8 cellular contexts compared by ENCODE assay signal in genomic region chr1:236524892-236525179, GRCh38. TPM values are rescaled to one million over a fixed set of nuclear protein-coding genes. Genes with fewer than 3 reads are reported as not detected.
DNase-seq lines count a peak whose midpoint lies in the region; ATAC-seq and TF ChIP-seq lines count a peak whose summit lies in the region.

No MANE protein-coding gene starts in this region.

- CTCF ChIA-PET in naive thymus-derived CD4-positive, alpha-beta T cell (lab: Charles Lee): no interaction called here

- H3K9ac ChIP-seq in DND-41 (ENCODE audit: low read depth, low read length) (peak overlapping the region; percentile 70), HUES48 (ENCODE audit: low read depth, low read length) (no peak overlapping the region)

- intact Hi-C loops in naive thymus-derived CD4-positive, alpha-beta T cell (cut with micrococcal nuclease): loop anchor here (1.0 to 5.0 kb wide), 12 partner anchors 9 to 1021 kb away; partner anchors contain the start of genes HEATR1 (in 2 of the 2), MTR (in 2 of the 2), B3GALNT2 (in 1 of the 2) and EDARADD (in 1 of the 2)

- TF ChIP-seq CTCF in DND-41 (IDR thresholded peaks at IDR 0.05; ENCODE audit: borderline replicate concordance, extremely low read depth, low read length, poor library complexity, severe bottlenecking) (no peak), brain microvascular endothelial cell (IDR thresholded peaks at IDR 0.05; ENCODE audit: low read depth, low read length, missing control alignments) (no peak)

- H3K36me3 Mint-ChIP-seq in naive thymus-derived CD4-positive, alpha-beta T cell: peaks cover 5 to 29% (median 18%) of the 10 kb centered on the region in 5 donors

- peak overlapping the region; percentile 97 to 99 (median 98) for H3K27ac Mint-ChIP-seq in naive thymus-derived CD4-positive, alpha-beta T cell

- H3K4me1 ChIP-seq in DND-41 (ENCODE audit: insufficient read depth, low read length) (peaks cover 21% of the 10 kb centered on the region), HUES48 (ENCODE audit: control insufficient read depth, insufficient read depth, low read length) (peaks cover 4% of the 10 kb centered on the region; the same call in 1 of the 2 replicates)
- peaks cover 4 to 5% of the 10 kb centered on the region in 2 donors for H3K4me1 ChIP-seq in naive thymus-derived CD4-positive, alpha-beta T cell (ENCODE audit: control insufficient read depth in 2 of 2, insufficient read depth in 2 of 2, low read length in 2 of 2)

- POLR2A ChIA-PET in naive thymus-derived CD4-positive, alpha-beta T cell (lab: Charles Lee): interaction anchor here (0.9 to 2.3 kb wide), 4 partner anchors 9 to 247 kb away, joined by 3 to 8 read pairs (median 4); no protein-coding TSS in a partner anchor

- peak overlapping the region; percentile 64 for H3K4me2 ChIP-seq in DND-41 (ENCODE audit: insufficient read depth, low read length)

- peaks cover 9% of the 10 kb centered on the region for H3K79me2 ChIP-seq in DND-41 (ENCODE audit: insufficient read depth, low read length)

- H3K4me3 ChIP-seq in DND-41 (ENCODE audit: low read depth in 1 of 2, low read length in 2 of 2) (peak overlapping the region; percentile 66 to 69), HUES48 (ENCODE audit: low read depth, low read length) (peak overlapping the region; percentile 89), brain microvascular endothelial cell (ENCODE audit: low read depth, low read length) (peak overlapping the region; percentile 98)
- H3K4me3 ChIP-seq in naive thymus-derived CD4-positive, alpha-beta T cell (ENCODE audit: low read length): peak overlapping the region; percentile 70

- no peaks in the 10 kb centered on the region for H4K20me1 ChIP-seq in DND-41 (ENCODE audit: insufficient read depth, low read length)

- ATAC-seq in DND-41 (ENCODE audit: insufficient read depth, low read depth): peak; percentile 9; the same call in 2 of the 3 replicates
- peak; percentile 3 for ATAC-seq in naive thymus-derived CD4-positive, alpha-beta T cell
- no peak for ATAC-seq in HG03135 (IDR thresholded peaks at IDR 0.05; ENCODE audit: unreplicated experiment)

- peaks cover 0 to 3% (median 0%) of the 10 kb centered on the region in 5 donors for H3K27me3 Mint-ChIP-seq in naive thymus-derived CD4-positive, alpha-beta T cell

- peaks cover 0 to 3% (median 0%) of the 10 kb centered on the region in 11 donors for H3K9me3 Mint-ChIP-seq in naive thymus-derived CD4-positive, alpha-beta T cell

- H2AFZ ChIP-seq in DND-41 (ENCODE audit: low read depth, low read length): peak overlapping the region; percentile 89

- H3K9me3 ChIP-seq in DND-41 (ENCODE audit: insufficient read depth, low read length, severe bottlenecking) (no peaks in the 10 kb centered on the region), HUES48 (ENCODE audit: control insufficient read depth, insufficient read depth, low read length) (no peaks in the 10 kb centered on the region)
- no peaks in the 10 kb centered on the region for H3K9me3 ChIP-seq in naive thymus-derived CD4-positive, alpha-beta T cell (ENCODE audit: control insufficient read depth in 2 of 3, low read length in 3 of 3)

- no peak for DNase-seq in DND-41
- no peak for DNase-seq in brain microvascular endothelial cell
- no peak for DNase-seq in naive thymus-derived CD4-positive, alpha-beta T cell
- DNase-seq in HPDE6-E6E7 (ENCODE audit: extremely low spot score): no peak
- no peak for DNase-seq in NCI-H146 treated with DMSO at 0.1 percent for 48 hours (lab: John Stamatoyannopoulos, UW; ENCODE audit: unreplicated experiment)
- DNase-seq in NCI-H1694 (lab: John Stamatoyannopoulos, UW): no peak

- no peaks in the 10 kb centered on the region for H3K27me3 ChIP-seq in DND-41 (ENCODE audit: insufficient read depth, low read length, poor library complexity)
- H3K27me3 ChIP-seq in HUES48 (ENCODE audit: control insufficient read depth, insufficient read depth, low read length): peaks cover 22% of the 10 kb centered on the region
- H3K27me3 ChIP-seq in brain microvascular endothelial cell (replicated peaks): no peaks in the 10 kb centered on the region
- H3K27me3 ChIP-seq in naive thymus-derived CD4-positive, alpha-beta T cell (ENCODE audit: control insufficient read depth in 2 of 2, insufficient read depth in 2 of 2, low read length in 2 of 2): no peaks in the 10 kb centered on the region

- H3K4me3 Mint-ChIP-seq in naive thymus-derived CD4-positive, alpha-beta T cell: peak overlapping the region; percentile 93 to 100 (median 99)

- in situ Hi-C loops in brain microvascular endothelial cell (cut with HindIII; ENCODE audit: low pct_ligation_motif_present, low sequenced_read_pairs): no loop called here

- H3K27ac ChIP-seq in DND-41 (ENCODE audit: low read length): peak overlapping the region; percentile 78
- H3K27ac ChIP-seq in HUES48 (ENCODE audit: low read depth, low read length): no peak overlapping the region
- peak overlapping the region; percentile 60 for H3K27ac ChIP-seq in brain microvascular endothelial cell
- H3K27ac ChIP-seq in naive thymus-derived CD4-positive, alpha-beta T cell (ENCODE audit: low read depth, low read length): peak overlapping the region; percentile 87

- H3K36me3 ChIP-seq in DND-41 (ENCODE audit: insufficient read depth, low read length) (peaks cover 18% of the 10 kb centered on the region), HUES48 (ENCODE audit: control insufficient read depth, insufficient read depth, low read length) (no peaks in the 10 kb centered on the region), brain microvascular endothelial cell (replicated peaks) (peaks cover 6% of the 10 kb centered on the region)
- peaks cover 0 to 22% (median 5%) of the 10 kb centered on the region in 3 experiments for H3K36me3 ChIP-seq in naive thymus-derived CD4-positive, alpha-beta T cell (ENCODE audit: control insufficient read depth in 2 of 3, insufficient read depth in 3 of 3, low read length in 3 of 3)

- peaks cover 11 to 42% (median 36%) of the 10 kb centered on the region in 7 donors for H3K4me1 Mint-ChIP-seq in naive thymus-derived CD4-positive, alpha-beta T cell

RNA-seq across cellular contexts. Expression of gene LGALS8, which starts 1.1 kb away (rescaled TPM):
- 100 to 1,000 TPM; 114 to 143 (median 134) TPM for total RNA-seq in naive thymus-derived CD4-positive, alpha-beta T cell
- 10 to 100 TPM; 41.3 to 45.0 TPM for polyA plus RNA-seq in naive thymus-derived CD4-positive, alpha-beta T cell
